Comparison of ENCODE assay signal across 27 cellular contexts in the genomic region with DNA sequence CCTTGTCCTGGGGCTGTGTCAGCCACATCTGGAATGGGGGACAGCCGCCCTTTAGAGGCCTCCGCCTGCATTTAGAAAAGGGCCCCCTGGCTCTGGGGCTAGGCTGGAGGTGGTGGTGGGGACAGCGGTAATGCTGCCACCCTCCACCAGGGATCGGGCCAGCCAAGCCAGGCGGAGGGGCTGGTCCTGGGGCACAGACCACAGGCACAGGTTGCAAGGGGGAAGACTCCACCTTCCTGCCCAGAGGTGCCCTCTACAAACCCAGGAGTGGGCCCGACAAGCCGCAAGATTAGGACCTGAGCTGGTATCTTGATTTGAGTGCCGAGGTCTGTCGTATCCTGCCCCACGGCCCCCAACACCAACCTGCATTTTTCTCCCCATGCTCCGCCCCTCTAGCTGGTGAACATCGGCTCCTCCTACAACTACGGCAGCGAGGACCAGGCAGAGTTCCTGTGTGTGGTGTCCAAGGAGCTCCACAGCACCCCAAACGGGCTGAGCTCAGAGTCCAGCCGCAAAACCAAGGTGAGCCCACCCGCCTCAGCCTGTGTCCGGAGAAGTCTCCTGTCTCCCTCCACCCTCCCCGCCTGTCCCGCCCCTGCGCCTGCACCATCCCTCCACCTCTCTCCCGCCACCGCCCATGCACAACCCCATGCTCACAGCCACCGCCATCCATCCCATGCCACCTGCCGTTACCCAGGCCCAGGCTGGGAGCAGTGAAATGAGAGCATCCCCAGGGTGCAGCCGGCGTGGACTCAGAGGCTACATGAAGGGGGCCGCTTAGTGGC. TPM values are rescaled to one million over a fixed set of nuclear protein-coding genes. Genes with fewer than 3 reads are reported as not detected.
"Had no signal": no experiment of that assay in that cellular context is flagged by ENCODE, and none has a peak within 500 bp of the region (broad histone marks: within the 10 kb centered on the region; RNA-seq: fewer than 3 reads in every experiment).

No MANE protein-coding gene starts in this region.

- FAIRE-seq: endometrium, pancreas had no signal

- H3K4me2 ChIP-seq: hepatocyte had no signal

- H3K27me3 ChIP-seq: body of pancreas, cardiac muscle cell, hepatocyte, pancreas, right atrium auricular region, upper lobe of left lung had no signal

- H3K4me3 ChIP-seq: body of pancreas, cardiac muscle cell, hepatocyte, pancreas, psoas muscle, right atrium auricular region, upper lobe of left lung had no signal

- H3K27me3 Mint-ChIP-seq: activated B cell treated with CpG ODN at 0.5 μM for 24 hours; activated CD4-positive, alpha-beta T cell treated with anti-CD3 and anti-CD28 coated beads for 36 hours; activated naive CD4-positive, alpha-beta T cell treated with anti-CD3 and anti-CD28 coated beads, Interleukin-2, amount 10 ng/mL, durations not matched to agents 7 days and 5 days; activated naive CD8-positive, alpha-beta T cell treated with anti-CD3 and anti-CD28 coated beads, Interleukin-2, amount 50 U/mL, for 24 hours; memory B cell; natural killer cell treated with Interleukin-12 subunit alpha and Interleukin-12 subunit beta and Interleukin-15 and Interleukin-18, amount 100 ng/mL, for 72 hours had no signal

- H3K4me3 Mint-ChIP-seq: activated B cell treated with CpG ODN at 0.5 μM for 24 hours; activated naive CD4-positive, alpha-beta T cell treated with anti-CD3 and anti-CD28 coated beads, Interleukin-2, amount 10 ng/mL, durations not matched to agents 7 days and 5 days; activated naive CD8-positive, alpha-beta T cell treated with anti-CD3 and anti-CD28 coated beads, Interleukin-2, amount 50 U/mL, for 24 hours; memory B cell; natural killer cell treated with Interleukin-12 subunit alpha and Interleukin-12 subunit beta and Interleukin-15 and Interleukin-18, amount 100 ng/mL, for 72 hours had no signal

- H3K9me3 ChIP-seq: body of pancreas, neutrophil, pancreas, psoas muscle, right atrium auricular region, upper lobe of left lung had no signal

- H3K9me3 Mint-ChIP-seq: activated B cell treated with CpG ODN at 0.5 μM for 24 hours; activated naive CD4-positive, alpha-beta T cell treated with anti-CD3 and anti-CD28 coated beads, Interleukin-2, amount 10 ng/mL, durations not matched to agents 7 days and 5 days; activated naive CD8-positive, alpha-beta T cell treated with anti-CD3 and anti-CD28 coated beads, Interleukin-2, amount 50 U/mL, for 24 hours; memory B cell; natural killer cell treated with Interleukin-12 subunit alpha and Interleukin-12 subunit beta and Interleukin-15 and Interleukin-18, amount 100 ng/mL, for 72 hours had no signal

- H3K4me1 ChIP-seq: body of pancreas, pancreas, psoas muscle, upper lobe of left lung had no signal

- H3K27ac ChIP-seq: body of pancreas, cardiac muscle cell, hepatocyte, neutrophil, pancreas, psoas muscle, right atrium auricular region, upper lobe of left lung had no signal

- H3K36me3 ChIP-seq: cardiac muscle cell, neutrophil, pancreas had no signal

- DNase-seq: activated B cell treated with CpG ODN at 0.5 μM for 24 hours; activated CD4-positive, alpha-beta T cell treated with anti-CD3 and anti-CD28 coated beads, Interleukin-2, amount 50 U/mL, for 4 hours; activated CD8-positive, alpha-beta memory T cell treated with anti-CD3 and anti-CD28 coated beads for 24 hours; activated effector memory CD4-positive, alpha-beta T cell treated with Interleukin-2 at 50 U/mL for 16 hours; activated naive CD4-positive, alpha-beta T cell treated with anti-CD3 and anti-CD28 coated beads, Interleukin-2, amount 10 ng/mL, durations not matched to agents 7 days and 5 days; activated naive CD8-positive, alpha-beta T cell treated with anti-CD3 and anti-CD28 coated beads, Interleukin-2, amount 50 U/mL, for 24 hours; anterior cingulate cortex; body of pancreas; erythroblast; foreskin fibroblast; psoas muscle; stimulated activated CD4-positive, alpha-beta T cell treated with anti-CD3 and anti-CD28 coated beads, Interleukin-4, amount 100 ng/mL, for 24 hours; stimulated activated naive CD4-positive, alpha-beta T cell treated with Interleukin-2 at 50 U/mL for 16 hours; T-helper 9 cell; upper lobe of left lung had no signal

- H3K36me3 Mint-ChIP-seq: natural killer cell treated with Interleukin-12 subunit alpha and Interleukin-12 subunit beta and Interleukin-15 and Interleukin-18, amount 100 ng/mL, for 72 hours had no signal

- H3K27ac Mint-ChIP-seq: activated B cell treated with CpG ODN at 0.5 μM for 24 hours; activated naive CD4-positive, alpha-beta T cell treated with anti-CD3 and anti-CD28 coated beads, Interleukin-2, amount 10 ng/mL, durations not matched to agents 7 days and 5 days; activated naive CD8-positive, alpha-beta T cell treated with anti-CD3 and anti-CD28 coated beads, Interleukin-2, amount 50 U/mL, for 24 hours; memory B cell; natural killer cell treated with Interleukin-12 subunit alpha and Interleukin-12 subunit beta and Interleukin-15 and Interleukin-18, amount 100 ng/mL, for 72 hours had no signal

- ATAC-seq: body of pancreas, pancreas, psoas muscle had no signal

- H3K79me2 ChIP-seq: hepatocyte had no signal

- H2AFZ ChIP-seq: hepatocyte had no signal

RNA-seq across cellular contexts. Expression of a gene that starts 50.4 kb away (rescaled TPM):
- total RNA-seq: cardiac muscle cell, chondrocyte, fibroblast of lung, psoas muscle, right atrium auricular region, subcutaneous adipose tissue had no signal
- polyA plus RNA-seq: fibroblast of lung, psoas muscle had no signal
